Comparison of ENCODE assay signal across 12 cellular contexts in the genomic region with DNA sequence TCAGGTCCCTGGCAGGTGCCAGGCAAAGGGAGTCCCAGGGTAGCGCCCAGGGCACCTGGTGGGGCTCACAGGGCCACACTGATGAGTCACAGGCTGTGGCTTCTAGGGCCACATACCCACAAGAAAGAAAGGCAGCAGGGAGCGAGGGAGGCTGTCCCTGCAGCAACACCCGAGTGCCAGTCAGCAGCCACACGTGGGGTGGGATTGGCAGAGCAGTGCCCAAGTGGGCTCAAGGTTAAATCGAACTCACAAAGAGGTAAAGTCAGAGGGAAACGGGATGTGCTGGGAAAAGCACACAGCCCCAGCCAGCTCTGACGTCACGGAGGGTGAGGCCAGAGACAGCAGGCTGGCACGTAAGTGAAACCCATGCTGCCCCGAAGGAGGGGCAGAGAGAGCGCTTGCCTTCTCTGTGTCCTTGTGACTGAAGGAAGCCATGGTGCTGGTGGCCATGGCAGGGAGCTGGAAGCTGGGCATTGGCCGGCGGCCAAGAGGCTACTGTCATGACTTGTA. TPM values are rescaled to one million over a fixed set of nuclear protein-coding genes. Genes with fewer than 3 reads are reported as not detected.
A peak's percentile ranks its signal among the peaks of the same experiment; 100 is the strongest.
DNase-seq lines count a peak whose midpoint lies in the region; ATAC-seq, FAIRE-seq and TF ChIP-seq lines count a peak whose summit lies in the region.
"Had no signal": no experiment of that assay in that cellular context is flagged by ENCODE, and none has a peak within 500 bp of the region (broad histone marks: within the 10 kb centered on the region; RNA-seq: fewer than 3 reads in every experiment).

No MANE protein-coding gene starts in this region.

- H3K4me1 ChIP-seq in kidney (ENCODE audit: control insufficient read depth in 1 of 2, insufficient read depth in 1 of 2, low read depth in 1 of 2, low read length in 2 of 2): peaks cover 0 to 4% of the 10 kb centered on the region in 2 donors

- no peak for FAIRE-seq in kidney (lab: Jason Lieb, UNC)

- TF ChIP-seq CTCF in kidney (IDR thresholded peaks at IDR 0.05; ENCODE audit: borderline replicate concordance, extremely low read depth, insufficient read depth): no peak

- H3K36me3 ChIP-seq in KOPT-K1 (ENCODE audit: insufficient read depth, low read length): no peaks in the 10 kb centered on the region
- H3K36me3 ChIP-seq in kidney (ENCODE audit: control insufficient read depth in 1 of 2, insufficient read depth in 2 of 2, low read length in 2 of 2): no peaks in the 10 kb centered on the region

- peak in 51 of 58 donors; percentile 9 to 89 (median 54) for DNase-seq in anterior cingulate cortex (lab: John Stamatoyannopoulos, UW)
- peak; percentile 91 for DNase-seq in kidney
- peak; percentile 23 for DNase-seq in stromal cell of bone marrow (ENCODE audit: low read depth)
- no peak for DNase-seq in activated CD4-positive, CD25-positive, alpha-beta regulatory T cell (lab: John Stamatoyannopoulos, UW)
- DNase-seq in NK-92 treated with Interleukin-12 subunit alpha and Interleukin-12 subunit beta, amount 100 ng/mL, for 24 hours (lab: John Stamatoyannopoulos, UW): no peak
- DNase-seq: activated T-cell treated with anti-CD3 and anti-CD28 coated beads for 4 hours; cortex of kidney; GF-D8; stimulated activated CD4-positive, alpha-beta T cell treated with anti-CD3 and anti-CD28 coated beads, Interleukin-12 subunit alpha, Interleukin-12 subunit beta, amount 100 ng/mL, for 4 hours had no signal

- H3K27ac ChIP-seq in KOPT-K1 (ENCODE audit: low read depth, low read length, poor library complexity, severe bottlenecking) (peak overlapping the region; percentile 19), kidney (ENCODE audit: low read depth in 2 of 2, low read length in 2 of 2) (peak overlapping the region in 1 of 2 donors; percentile 51)

- intact Hi-C loops in kidney (cut with DNase I): no loop called here

- no peak overlapping the region for H3K9ac ChIP-seq in kidney (ENCODE audit: low read length in 2 of 2)

- no peak for ATAC-seq in GM19395 (IDR thresholded peaks at IDR 0.05; ENCODE audit: unreplicated experiment)

- H3K4me3 ChIP-seq in kidney (ENCODE audit: low read length in 2 of 2): no peak overlapping the region

- H3K9me3 ChIP-seq in KOPT-K1 (ENCODE audit: insufficient read depth, low read length, poor library complexity, severe bottlenecking) (no peaks in the 10 kb centered on the region), kidney (ENCODE audit: control insufficient read depth in 1 of 2, low read length in 2 of 2) (no peaks in the 10 kb centered on the region)

RNA-seq across cellular contexts. Expression of gene FA2H, which starts 33.8 kb away (rescaled TPM):
- 4.2 TPM for total RNA-seq in kidney
- 10.3 TPM for polyA plus RNA-seq in kidney (ENCODE audit: insufficient read depth, low read depth, low replicate concordance)
- total RNA-seq: subcutaneous adipose tissue had no signal

RNA-seq across cellular contexts. Expression of gene MLKL, which starts 40.2 kb away (rescaled TPM):
- total RNA-seq in kidney: 19.4 TPM
- 7.3 TPM for polyA plus RNA-seq in kidney (ENCODE audit: insufficient read depth, low read depth, low replicate concordance)

Comparison
In these comparisons a context has a peak if more than half of its experiments do, and no peak if none do; other contexts are left out.
1. DNase-seq: peak in anterior cingulate cortex (51 of 58), kidney (single experiment) and stromal cell of bone marrow (single experiment); none in activated CD4-positive, CD25-positive, alpha-beta regulatory T cell (0 of 4) and NK-92 treated with Interleukin-12 subunit alpha and Interleukin-12 subunit beta, amount 100 ng/mL, for 24 hours (single experiment).